In the genomic region with DNA sequence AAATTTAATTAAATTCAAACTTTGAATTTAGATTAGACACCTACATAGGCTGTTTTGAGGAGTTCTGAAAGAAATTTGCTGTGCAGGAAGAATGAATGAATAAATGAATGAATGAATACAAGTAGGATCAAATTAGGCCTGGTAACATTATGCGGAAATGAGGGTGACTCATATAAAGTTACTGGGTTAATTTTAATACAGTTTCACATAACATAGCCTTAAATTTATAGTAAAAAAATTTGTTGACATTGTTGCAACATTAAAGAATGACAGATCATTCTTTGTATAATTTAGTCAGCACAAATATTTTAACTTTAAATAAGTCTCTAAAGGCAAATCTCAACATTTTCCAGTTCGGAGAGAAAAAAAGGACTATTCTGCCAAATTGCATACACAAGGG, we compare ENCODE assay signal across 24 cellular contexts.
"Had no signal": no experiment of that assay in that cellular context is flagged by ENCODE, and none has a peak within 500 bp of the region (broad histone marks: within the 10 kb centered on the region; RNA-seq: fewer than 3 reads in every experiment).

No MANE protein-coding gene starts in this region.

- H3K4me1 ChIP-seq: neural progenitor cell, parathyroid adenoma, psoas muscle, right lobe of liver, sigmoid colon, stomach, thyroid gland, tibial nerve, upper lobe of left lung, vagina had no signal

- H3K27ac ChIP-seq: neural progenitor cell, ovary, parathyroid adenoma, psoas muscle, right lobe of liver, sigmoid colon, stomach, thoracic aorta, thyroid gland, tibial nerve, upper lobe of left lung, vagina had no signal

- H3K9me3 ChIP-seq: ovary, psoas muscle, right lobe of liver, sigmoid colon, thoracic aorta, thyroid gland, upper lobe of left lung, vagina had no signal

- H2AFZ ChIP-seq: neural progenitor cell, parathyroid adenoma had no signal

- H3K27me3 ChIP-seq: neural progenitor cell, ovary, right lobe of liver, sigmoid colon, stomach, thyroid gland, tibial nerve, upper lobe of left lung, vagina had no signal

- H3K9ac ChIP-seq: neural progenitor cell, parathyroid adenoma had no signal

- DNase-seq: occipital lobe; ovary; posterior cingulate gyrus; psoas muscle; right cardiac atrium; right lobe of liver; sigmoid colon; small intestine; stimulated activated CD4-positive, alpha-beta T cell treated with anti-CD3 and anti-CD28 coated beads, Interleukin-15, amount 100 ng/mL, for 24 hours; stimulated activated CD4-positive, alpha-beta T cell treated with anti-CD3 and anti-CD28 coated beads, Interleukin-2, amount 100 ng/mL, for 24 hours; stimulated activated CD4-positive, alpha-beta T cell treated with anti-CD3 and anti-CD28 coated beads, Interleukin-2, amount 100 ng/mL, for 48 hours; stimulated activated CD4-positive, alpha-beta T cell treated with anti-CD3 and anti-CD28 coated beads, Interleukin-4, amount 100 ng/mL, for 24 hours; stimulated activated naive B cell treated with anti-CD40 and anti-IgM and Interleukin-4, amounts not matched to agents 10 μg/mL and 1 μg/mL and 100 μg/mL, for 72 hours; stimulated activated naive CD4-positive, alpha-beta T cell treated with Interleukin-2 at 50 U/mL for 16 hours; stomach; thyroid gland; trophoblast cell; upper lobe of left lung had no signal

- H3K4me2 ChIP-seq: neural progenitor cell had no signal

- H3K79me2 ChIP-seq: parathyroid adenoma had no signal

- ATAC-seq: psoas muscle; right cardiac atrium; right lobe of liver; stimulated activated effector memory CD8-positive, alpha-beta T cell treated with anti-CD3 and anti-CD28 coated beads, Interleukin-12 subunit alpha, Interleukin-12 subunit beta, amount 100 ng/mL, for 72 hours; stimulated activated naive B cell treated with anti-CD40 and anti-IgM and Interleukin-4, amounts not matched to agents 10 μg/mL and 1 μg/mL and 100 μg/mL, for 72 hours had no signal

- H3K36me3 ChIP-seq: neural progenitor cell, ovary, right lobe of liver, sigmoid colon, stomach, thoracic aorta, thyroid gland, tibial nerve, upper lobe of left lung, vagina had no signal

- H3K4me3 ChIP-seq: neural progenitor cell, ovary, psoas muscle, right lobe of liver, sigmoid colon, stomach, thoracic aorta, thyroid gland, tibial nerve, upper lobe of left lung, vagina had no signal
